Comparison of ENCODE assay signal across 24 cellular contexts in the genomic region with DNA sequence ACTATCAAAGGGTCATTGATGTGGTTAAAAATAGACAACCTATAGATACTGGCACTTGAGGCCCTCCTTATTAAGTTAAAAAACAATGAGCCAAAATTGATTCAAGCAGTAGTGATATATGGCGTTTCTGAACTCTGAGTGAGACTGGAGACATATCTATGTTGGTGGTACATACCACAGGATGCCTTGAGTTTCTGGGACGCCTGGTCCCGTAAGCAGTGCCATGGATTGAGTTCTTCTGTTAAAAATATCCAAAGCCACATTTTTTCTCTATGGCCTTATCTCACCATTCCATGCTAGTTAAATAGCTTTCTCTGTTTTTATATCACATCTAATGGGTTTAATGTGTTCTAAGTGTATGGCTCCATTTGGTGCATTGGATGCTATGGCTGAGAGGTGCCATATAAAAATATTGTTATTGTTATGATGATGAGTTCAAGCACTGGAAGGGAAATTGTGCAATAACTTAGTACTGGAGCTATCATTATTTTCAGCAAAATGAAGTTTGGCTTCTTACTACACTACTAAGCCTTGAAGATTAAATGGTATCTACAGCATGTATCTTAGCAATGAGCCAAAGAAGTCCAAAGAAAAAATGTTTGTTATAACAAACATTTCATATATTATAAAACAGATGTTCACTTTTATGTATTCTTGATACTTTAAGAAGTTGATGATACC.
"Had no signal": no experiment of that assay in that cellular context is flagged by ENCODE, and none has a peak within 500 bp of the region (broad histone marks: within the 10 kb centered on the region; RNA-seq: fewer than 3 reads in every experiment).

No MANE protein-coding gene starts in this region.

- ATAC-seq: activated T-helper 17 cell treated with anti-CD3 and anti-CD28 coated beads, Interleukin-2, amount 50 U/mL, for 72 hours; body of pancreas; PC-3; WTC11 had no signal

- H3K4me3 ChIP-seq: adrenal gland, body of pancreas, MG63 had no signal

- H3K27ac ChIP-seq: adrenal gland, body of pancreas had no signal

- H3K9me3 ChIP-seq: adrenal gland, MG63 had no signal

- DNase-seq: activated CD4-positive, alpha-beta T cell treated with anti-CD3 and anti-CD28 coated beads, Interleukin-2, amount 10 ng/mL, durations not matched to agents 24 days and 14 days; activated CD4-positive, alpha-beta T cell treated with anti-CD3 and anti-CD28 coated beads, Interleukin-2, amount 50 U/mL, for 48 hours; activated CD4-positive, CD25-positive, alpha-beta regulatory T cell treated with anti-CD3 and anti-CD28 coated beads, Interleukin-2, amount 50 U/mL, for 72 hours; activated gamma-delta T cell; activated naive CD4-positive, alpha-beta T cell treated with anti-CD3 and anti-CD28 coated beads for 36 hours; activated naive CD8-positive, alpha-beta T cell treated with anti-CD3 and anti-CD28 coated beads for 36 hours; activated T-cell treated with anti-CD3 and anti-CD28 coated beads for 4 hours; activated T-cell treated with anti-CD3 and anti-CD28 coated beads, Interleukin-2, amount 50 U/mL, for 48 hours; adrenal gland; aorta; body of pancreas; central memory CD4-positive, alpha-beta T cell; MG63; MV-4-11; NCI-H1092 treated with DMSO at 0.1 percent for 48 hours; NCI-H1417 treated with DMSO at 0.1 percent for 48 hours; NCI-H1694; NCI-H2029 treated with DMSO at 0.1 percent for 48 hours; NCI-H510A treated with DMSO at 0.1 percent for 48 hours; NCI-H69; PC-3; SHP77 treated with DMSO at 0.1 percent for 48 hours had no signal

- H3K27me3 ChIP-seq: adrenal gland, body of pancreas, MG63 had no signal

- H3K36me3 ChIP-seq: adrenal gland, MG63 had no signal

- H3K4me1 ChIP-seq: body of pancreas had no signal
